In genomic region chr7:96987719-96988118, GRCh38 we compare ENCODE assay signal across 9 cellular contexts. TPM values are rescaled to one million over a fixed set of nuclear protein-coding genes. Genes with fewer than 3 reads are reported as not detected.
"Had no signal": no experiment of that assay in that cellular context is flagged by ENCODE, and none has a peak within 500 bp of the region (broad histone marks: within the 10 kb centered on the region; RNA-seq: fewer than 3 reads in every experiment).

No MANE protein-coding gene starts in this region.

- FAIRE-seq: H1, HTR-8/SVneo, K562 had no signal

- ATAC-seq: GM23338, HCT116, K562 had no signal

- DNase-seq: H7, IMR-90, KG1 had no signal

RNA-seq across cellular contexts. Expression of gene DLX6, which starts 17.6 kb away (rescaled TPM):
- total RNA-seq: GM23338, H1, H7, HT-29, IMR-90, K562 had no signal

RNA-seq across cellular contexts. Expression of gene DLX5, which starts 36.9 kb away (rescaled TPM):
- total RNA-seq: GM23338, H1, H7, HT-29, IMR-90, K562 had no signal
